Comparison of ENCODE assay signal across 6 cellular contexts in the genomic region with DNA sequence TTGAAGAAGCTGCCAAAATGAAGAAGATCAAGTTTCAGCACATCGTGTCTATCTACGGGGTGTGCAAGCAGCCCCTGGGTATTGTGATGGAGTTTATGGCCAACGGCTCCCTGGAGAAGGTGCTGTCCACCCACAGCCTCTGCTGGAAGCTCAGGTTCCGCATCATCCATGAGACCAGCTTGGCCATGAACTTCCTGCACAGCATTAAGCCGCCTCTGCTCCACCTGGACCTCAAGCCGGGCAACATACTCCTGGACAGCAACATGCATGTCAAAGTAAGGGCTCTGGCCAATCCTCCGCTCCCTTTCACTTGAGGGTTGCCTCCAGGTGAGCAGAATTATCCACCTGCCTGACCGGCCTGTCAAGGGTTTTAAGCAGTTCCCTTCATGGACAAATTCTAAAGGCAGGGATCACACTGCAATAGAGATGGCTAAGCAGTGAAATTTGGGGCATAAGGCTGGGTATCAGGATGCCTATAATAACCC. TPM values are rescaled to one million over a fixed set of nuclear protein-coding genes. Genes with fewer than 3 reads are reported as not detected.
"Had no signal": no experiment of that assay in that cellular context is flagged by ENCODE, and none has a peak within 500 bp of the region (broad histone marks: within the 10 kb centered on the region; RNA-seq: fewer than 3 reads in every experiment).

No MANE protein-coding gene starts in this region.

- H2AFZ ChIP-seq: GM23338 had no signal

- H3K4me2 ChIP-seq: GM23338 had no signal

- H3K4me3 ChIP-seq: GM23338 had no signal

- DNase-seq: H9, HCEC 1CT, IMR-90 had no signal

RNA-seq across cellular contexts. Expression of a gene that starts 6.0 kb away (rescaled TPM):
- total RNA-seq: H1, HT-29, IMR-90 had no signal
- polyA plus RNA-seq: IMR-90 had no signal
